26 cellular contexts compared by ENCODE assay signal in genomic region chr21:35711661-35712060, GRCh38.
"Had no signal": no experiment of that assay in that cellular context is flagged by ENCODE, and none has a peak within 500 bp of the region (broad histone marks: within the 10 kb centered on the region; RNA-seq: fewer than 3 reads in every experiment).

No MANE protein-coding gene starts in this region.

- H3K4me1 ChIP-seq: gastrocnemius medialis, lower lobe of right lung, parathyroid adenoma, right lobe of liver, stomach, tibial artery had no signal

- H3K79me2 ChIP-seq: parathyroid adenoma had no signal

- H3K27ac ChIP-seq: dorsolateral prefrontal cortex, epithelial cell of prostate, gastrocnemius medialis, lower lobe of right lung, neutrophil, parathyroid adenoma, right lobe of liver, stomach, tibial artery had no signal

- H3K4me1 Mint-ChIP-seq: endodermal cell; natural killer cell; stimulated activated effector memory CD8-positive, alpha-beta T cell treated with anti-CD3 and anti-CD28 coated beads, Interleukin-12 subunit alpha, Interleukin-12 subunit beta, amount 100 ng/mL, for 72 hours had no signal

- H3K9me3 Mint-ChIP-seq: natural killer cell; neural crest cell; stimulated activated effector memory CD8-positive, alpha-beta T cell treated with anti-CD3 and anti-CD28 coated beads, Interleukin-12 subunit alpha, Interleukin-12 subunit beta, amount 100 ng/mL, for 72 hours; type B pancreatic cell had no signal

- H3K27me3 ChIP-seq: gastrocnemius medialis, right lobe of liver, stomach, tibial artery had no signal

- H3K4me3 ChIP-seq: dorsolateral prefrontal cortex, gastrocnemius medialis, lower lobe of right lung, right lobe of liver, stomach, tibial artery had no signal

- H3K36me3 ChIP-seq: gastrocnemius medialis, lower lobe of right lung, neutrophil, right lobe of liver, stomach, tibial artery had no signal

- ATAC-seq: esophagus mucosa; gastrocnemius medialis; left ventricle myocardium superior; lower lobe of right lung; natural killer cell; right lobe of liver; stimulated activated effector memory CD8-positive, alpha-beta T cell treated with anti-CD3 and anti-CD28 coated beads, Interleukin-12 subunit alpha, Interleukin-12 subunit beta, amount 100 ng/mL, for 72 hours had no signal

- H2AFZ ChIP-seq: parathyroid adenoma had no signal

- DNase-seq: dorsolateral prefrontal cortex; effector CD8-positive, alpha-beta T cell; endodermal cell; foreskin fibroblast; gastrocnemius medialis; head of caudate nucleus; left ventricle myocardium superior; lower lobe of right lung; natural killer cell; right lobe of liver; small intestine; stimulated activated CD4-positive, alpha-beta T cell treated with anti-CD3 and anti-CD28 coated beads, Interleukin-15, amount 100 ng/mL, for 24 hours; stimulated activated CD4-positive, alpha-beta T cell treated with anti-CD3 and anti-CD28 coated beads, Interleukin-4, amount 100 ng/mL, for 24 hours; stimulated activated naive CD4-positive, alpha-beta T cell treated with Interleukin-2 at 50 U/mL for 16 hours; stomach; tibial artery had no signal

- H3K9ac ChIP-seq: parathyroid adenoma had no signal

- H3K4me3 Mint-ChIP-seq: endodermal cell; natural killer cell; neural crest cell; stimulated activated effector memory CD8-positive, alpha-beta T cell treated with anti-CD3 and anti-CD28 coated beads, Interleukin-12 subunit alpha, Interleukin-12 subunit beta, amount 100 ng/mL, for 72 hours; type B pancreatic cell had no signal

- H3K36me3 Mint-ChIP-seq: natural killer cell; stimulated activated effector memory CD8-positive, alpha-beta T cell treated with anti-CD3 and anti-CD28 coated beads, Interleukin-12 subunit alpha, Interleukin-12 subunit beta, amount 100 ng/mL, for 72 hours; type B pancreatic cell had no signal

- H3K27ac Mint-ChIP-seq: endodermal cell; natural killer cell; progenitor cell of endocrine pancreas; stimulated activated effector memory CD8-positive, alpha-beta T cell treated with anti-CD3 and anti-CD28 coated beads, Interleukin-12 subunit alpha, Interleukin-12 subunit beta, amount 100 ng/mL, for 72 hours; type B pancreatic cell had no signal

- FAIRE-seq: colon, keratinocyte, small intestine had no signal

- H3K9me3 ChIP-seq: gastrocnemius medialis, lower lobe of right lung, neutrophil, right lobe of liver, stomach, tibial artery had no signal
